Comparison of ENCODE assay signal across 25 cellular contexts in genomic region chr17:13806023-13806553, GRCh38.
DNase-seq lines count a peak whose midpoint lies in the region; ATAC-seq and TF ChIP-seq lines count a peak whose summit lies in the region.
"Had no signal": no experiment of that assay in that cellular context is flagged by ENCODE, and none has a peak within 500 bp of the region (broad histone marks: within the 10 kb centered on the region; RNA-seq: fewer than 3 reads in every experiment).

No MANE protein-coding gene starts in this region.

- no peak for TF ChIP-seq EP300 in ovary (IDR thresholded peaks at IDR 0.05)

- H3K4me1 Mint-ChIP-seq in activated CD4-positive, alpha-beta memory T cell treated with anti-CD3 and anti-CD28 coated beads for 36 hours (ENCODE audit: low read depth): peaks cover 3% of the 10 kb centered on the region
- peaks cover 11% of the 10 kb centered on the region for H3K4me1 Mint-ChIP-seq in activated CD4-positive, alpha-beta memory T cell treated with anti-CD3 and anti-CD28 coated beads, Interleukin-2, amount 10 ng/mL, durations not matched to agents 7 days and 5 days
- peaks cover 8% of the 10 kb centered on the region for H3K4me1 Mint-ChIP-seq in T-helper 17 cell
- no peaks in the 10 kb centered on the region for H3K4me1 Mint-ChIP-seq in activated T-helper 2 cell treated with anti-CD3 and anti-CD28 coated beads, Interferon-gamma antibody, Interleukin-2, Interleukin-4, amounts not matched to agents 10 μg/mL and 5 μg/mL and 100 μg/mL, durations not matched to agents 14 hours and 24 hours and 36 hours (ENCODE audit: low read depth)

- CTCF ChIA-PET in activated CD4-positive, alpha-beta memory T cell treated with anti-CD3 and anti-CD28 coated beads for 36 hours (lab: Charles Lee): no interaction called here
- CTCF ChIA-PET in activated CD4-positive, alpha-beta memory T cell treated with anti-CD3 and anti-CD28 coated beads, Interleukin-2, amount 10 ng/mL, durations not matched to agents 7 days and 5 days (lab: Charles Lee): interaction anchor here (1.0 kb wide), 1 partner anchor 209 kb away, joined by 3 read pairs; no protein-coding TSS in a partner anchor

- POLR2A ChIA-PET in activated CD4-positive, alpha-beta memory T cell treated with anti-CD3 and anti-CD28 coated beads for 36 hours (lab: Charles Lee): no interaction called here
- POLR2A ChIA-PET in activated CD4-positive, alpha-beta memory T cell treated with anti-CD3 and anti-CD28 coated beads, Interleukin-2, amount 10 ng/mL, durations not matched to agents 7 days and 5 days (lab: Charles Lee): no interaction called here

- H3K27me3 Mint-ChIP-seq in activated CD4-positive, alpha-beta memory T cell treated with anti-CD3 and anti-CD28 coated beads for 36 hours: no peaks in the 10 kb centered on the region
- H3K27me3 Mint-ChIP-seq in activated CD4-positive, alpha-beta memory T cell treated with anti-CD3 and anti-CD28 coated beads, Interleukin-2, amount 10 ng/mL, durations not matched to agents 7 days and 5 days: no peaks in the 10 kb centered on the region
- no peaks in the 10 kb centered on the region for H3K27me3 Mint-ChIP-seq in T-helper 17 cell
- H3K27me3 Mint-ChIP-seq in activated T-helper 2 cell treated with anti-CD3 and anti-CD28 coated beads, Interferon-gamma antibody, Interleukin-2, Interleukin-4, amounts not matched to agents 10 μg/mL and 5 μg/mL and 100 μg/mL, durations not matched to agents 14 hours and 24 hours and 36 hours (ENCODE audit: low read depth): no peaks in the 10 kb centered on the region
- H3K27me3 Mint-ChIP-seq: CD4-positive, alpha-beta T cell had no signal

- TF ChIP-seq CTCF in ovary (IDR thresholded peaks at IDR 0.05): no peak

- ATAC-seq in T-helper 17 cell: no peak
- ATAC-seq: Panc1 had no signal

- no peak for TF ChIP-seq POLR2A in ovary (IDR thresholded peaks at IDR 0.05)

- H3K27ac Mint-ChIP-seq in activated CD4-positive, alpha-beta memory T cell treated with anti-CD3 and anti-CD28 coated beads for 36 hours: no peak overlapping the region
- H3K27ac Mint-ChIP-seq in activated CD4-positive, alpha-beta memory T cell treated with anti-CD3 and anti-CD28 coated beads, Interleukin-2, amount 10 ng/mL, durations not matched to agents 7 days and 5 days: no peak overlapping the region
- peak overlapping the region; percentile 34 for H3K27ac Mint-ChIP-seq in T-helper 17 cell
- no peak overlapping the region for H3K27ac Mint-ChIP-seq in activated T-helper 2 cell treated with anti-CD3 and anti-CD28 coated beads, Interferon-gamma antibody, Interleukin-2, Interleukin-4, amounts not matched to agents 10 μg/mL and 5 μg/mL and 100 μg/mL, durations not matched to agents 14 hours and 24 hours and 36 hours
- H3K27ac Mint-ChIP-seq: CD4-positive, alpha-beta T cell had no signal

- 59 to 68% (median 66%) methylated on average over 5 of the region's 5 CpGs for WGBS in ovary, 3 donors

- in situ Hi-C loops in KBM-7 (cut with MboI; ENCODE audit: low pct_unique_long_range_greater_than_20kb, low sequenced_read_pairs): no loop called here

- H3K27ac ChIP-seq in ovary: no peak overlapping the region
- no peak overlapping the region for H3K27ac ChIP-seq in caudate nucleus (ENCODE audit: low read depth, low read length)
- H3K27ac ChIP-seq: BLaER1, RWPE1 had no signal

- DNase-seq in activated CD4-positive, alpha-beta memory T cell treated with anti-CD3 and anti-CD28 coated beads for 36 hours: peak; percentile 13
- no peak for DNase-seq in activated CD4-positive, alpha-beta memory T cell treated with anti-CD3 and anti-CD28 coated beads, Interleukin-2, amount 10 ng/mL, durations not matched to agents 7 days and 5 days
- DNase-seq in T-helper 17 cell (no peak), ovary (no peak), caudate nucleus (lab: John Stamatoyannopoulos, UW) (no peak), KBM-7 (no peak)
- DNase-seq in activated T-helper 2 cell treated with anti-CD3 and anti-CD28 coated beads, Interferon-gamma antibody, Interleukin-2, Interleukin-4, amounts not matched to agents 10 μg/mL and 5 μg/mL and 100 μg/mL, durations not matched to agents 14 hours and 24 hours and 36 hours (ENCODE audit: low spot score): peak; percentile 8
- DNase-seq: 8988T; ACHN; CD4-positive, alpha-beta T cell; COR-L47; DMS53; MV-4-11; NCI-H1105; NCI-H1436 treated with DMSO at 0.1 percent for 48 hours; NCI-H187 treated with DMSO at 0.1 percent for 48 hours; NCI-H2107; NCI-H446 treated with DMSO at 0.1 percent for 48 hours; NCI-H526; NCI-H82; NK-92 treated with Interleukin-12 subunit alpha and Interleukin-12 subunit beta, amount 100 ng/mL, for 24 hours; SHP77 had no signal

- H3K9me3 Mint-ChIP-seq in activated CD4-positive, alpha-beta memory T cell treated with anti-CD3 and anti-CD28 coated beads for 36 hours: no peaks in the 10 kb centered on the region
- no peaks in the 10 kb centered on the region for H3K9me3 Mint-ChIP-seq in activated CD4-positive, alpha-beta memory T cell treated with anti-CD3 and anti-CD28 coated beads, Interleukin-2, amount 10 ng/mL, durations not matched to agents 7 days and 5 days
- H3K9me3 Mint-ChIP-seq in activated T-helper 2 cell treated with anti-CD3 and anti-CD28 coated beads, Interferon-gamma antibody, Interleukin-2, Interleukin-4, amounts not matched to agents 10 μg/mL and 5 μg/mL and 100 μg/mL, durations not matched to agents 14 hours and 24 hours and 36 hours: no peaks in the 10 kb centered on the region
- H3K9me3 Mint-ChIP-seq: CD4-positive, alpha-beta T cell had no signal

- no peaks in the 10 kb centered on the region for H3K36me3 Mint-ChIP-seq in activated CD4-positive, alpha-beta memory T cell treated with anti-CD3 and anti-CD28 coated beads for 36 hours
- H3K36me3 Mint-ChIP-seq in activated CD4-positive, alpha-beta memory T cell treated with anti-CD3 and anti-CD28 coated beads, Interleukin-2, amount 10 ng/mL, durations not matched to agents 7 days and 5 days (ENCODE audit: low read depth): no peaks in the 10 kb centered on the region
- H3K36me3 Mint-ChIP-seq in T-helper 17 cell (ENCODE audit: low read depth): peaks cover 2% of the 10 kb centered on the region
- H3K36me3 Mint-ChIP-seq in activated T-helper 2 cell treated with anti-CD3 and anti-CD28 coated beads, Interferon-gamma antibody, Interleukin-2, Interleukin-4, amounts not matched to agents 10 μg/mL and 5 μg/mL and 100 μg/mL, durations not matched to agents 14 hours and 24 hours and 36 hours (ENCODE audit: low read depth): no peaks in the 10 kb centered on the region

- no peaks in the 10 kb centered on the region for H3K36me3 ChIP-seq in ovary
- H3K36me3 ChIP-seq: BLaER1 had no signal

- H3K9me3 ChIP-seq in T-helper 17 cell (ENCODE audit: control insufficient read depth, low read length, poor library complexity, severe bottlenecking) (no peaks in the 10 kb centered on the region), ovary (no peaks in the 10 kb centered on the region)
- H3K9me3 ChIP-seq: BLaER1 had no signal

- no peak overlapping the region for H3K4me3 Mint-ChIP-seq in activated CD4-positive, alpha-beta memory T cell treated with anti-CD3 and anti-CD28 coated beads for 36 hours
- H3K4me3 Mint-ChIP-seq in activated CD4-positive, alpha-beta memory T cell treated with anti-CD3 and anti-CD28 coated beads, Interleukin-2, amount 10 ng/mL, durations not matched to agents 7 days and 5 days: no peak overlapping the region
- no peak overlapping the region for H3K4me3 Mint-ChIP-seq in T-helper 17 cell
- no peak overlapping the region for H3K4me3 Mint-ChIP-seq in activated T-helper 2 cell treated with anti-CD3 and anti-CD28 coated beads, Interferon-gamma antibody, Interleukin-2, Interleukin-4, amounts not matched to agents 10 μg/mL and 5 μg/mL and 100 μg/mL, durations not matched to agents 14 hours and 24 hours and 36 hours (ENCODE audit: low read depth)
- H3K4me3 Mint-ChIP-seq: CD4-positive, alpha-beta T cell had no signal

- no peaks in the 10 kb centered on the region for H3K27me3 ChIP-seq in ovary
- H3K27me3 ChIP-seq: BLaER1 had no signal

- H3K4me3 ChIP-seq in ovary: no peak overlapping the region
- H3K4me3 ChIP-seq: BLaER1 had no signal

- intact Hi-C loops in activated CD4-positive, alpha-beta memory T cell treated with anti-CD3 and anti-CD28 coated beads for 36 hours (cut with micrococcal nuclease): no loop called here
- intact Hi-C loops in activated T-helper 2 cell treated with anti-CD3 and anti-CD28 coated beads, Interferon-gamma antibody, Interleukin-2, Interleukin-4, amounts not matched to agents 10 μg/mL and 5 μg/mL and 100 μg/mL, durations not matched to agents 14 hours and 24 hours and 36 hours (cut with micrococcal nuclease): no loop called here
- intact Hi-C loops in ovary (cut with DNase I): loop anchor here in 1 of 4 donors (10.0 kb wide), 1 partner anchor 211 kb away; no protein-coding TSS in a partner anchor

- H3K4me1 ChIP-seq in ovary (ENCODE audit: insufficient read depth): no peaks in the 10 kb centered on the region
- H3K4me1 ChIP-seq: BLaER1 had no signal

Comparison
In these comparisons a context has a peak if more than half of its experiments do, and no peak if none do; other contexts are left out.
1. DNase-seq: peak in activated CD4-positive, alpha-beta memory T cell treated with anti-CD3 and anti-CD28 coated beads for 36 hours (single experiment) and activated T-helper 2 cell treated with anti-CD3 and anti-CD28 coated beads, Interferon-gamma antibody, Interleukin-2, Interleukin-4, amounts not matched to agents 10 μg/mL and 5 μg/mL and 100 μg/mL, durations not matched to agents 14 hours and 24 hours and 36 hours (single experiment); none in activated CD4-positive, alpha-beta memory T cell treated with anti-CD3 and anti-CD28 coated beads, Interleukin-2, amount 10 ng/mL, durations not matched to agents 7 days and 5 days (single experiment), T-helper 17 cell (0 of 3), ovary (0 of 5), caudate nucleus (0 of 61) and KBM-7 (single experiment).